In the genomic region with DNA sequence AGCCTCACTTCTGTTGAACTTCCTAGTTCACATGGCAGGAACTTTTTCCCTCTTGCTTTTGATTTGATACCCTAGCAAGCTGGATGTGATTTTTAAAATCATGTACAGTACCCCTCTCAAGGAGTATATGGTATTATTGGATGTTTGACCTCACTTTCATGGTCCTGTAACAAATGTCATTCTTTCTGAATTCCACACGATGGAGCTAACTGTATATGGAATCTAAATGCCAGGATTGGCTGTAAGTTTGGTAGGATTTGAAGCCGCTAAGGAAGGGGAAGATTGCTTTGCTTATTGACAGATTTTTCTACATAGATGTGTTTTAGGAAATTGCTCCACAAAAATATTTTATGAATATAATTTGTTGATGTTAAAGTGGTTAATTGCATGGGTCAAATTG, we compare ENCODE assay signal across 8 cellular contexts. TPM values are rescaled to one million over a fixed set of nuclear protein-coding genes. Genes with fewer than 3 reads are reported as not detected.
DNase-seq lines count a peak whose midpoint lies in the region; ATAC-seq and TF ChIP-seq lines count a peak whose summit lies in the region.

No MANE protein-coding gene starts in this region.

- peak; percentile 33 to 48 (median 40) for TF ChIP-seq CTCF in esophagus muscularis mucosa (IDR thresholded peaks at IDR 0.05)
- TF ChIP-seq CTCF in parathyroid adenoma (IDR thresholded peaks at IDR 0.05), result peak; percentile 33

- H3K4me3 ChIP-seq in esophagus muscularis mucosa (no peak overlapping the region), parathyroid adenoma (ENCODE audit: low read depth, low read length) (no peak overlapping the region)

- H3K79me2 ChIP-seq in parathyroid adenoma, result no peaks in the 10 kb centered on the region

- H3K9me3 ChIP-seq in esophagus muscularis mucosa (no peaks in the 10 kb centered on the region), parathyroid adenoma (ENCODE audit: control insufficient read depth, low read length) (no peaks in the 10 kb centered on the region)

- H3K27ac ChIP-seq in esophagus muscularis mucosa (replicated peaks in 1 of 4) (no peak overlapping the region), parathyroid adenoma (no peak overlapping the region)

- no peaks in the 10 kb centered on the region for H3K27me3 ChIP-seq in esophagus muscularis mucosa
- H3K27me3 ChIP-seq in parathyroid adenoma (ENCODE audit: control insufficient read depth, insufficient read depth, low read length), result no peaks in the 10 kb centered on the region

- intact Hi-C loops in esophagus muscularis mucosa (cut with DNase I), result loop anchor here (10.0 kb wide), 1 partner anchor 731 kb away; no protein-coding TSS in a partner anchor

- DNase-seq in SIG-M5 treated with dmso at 0.1 percent for 504 hours (lab: John Stamatoyannopoulos, UW; ENCODE audit: unreplicated experiment) (peak; percentile 66), SIG-M5 (lab: John Stamatoyannopoulos, UW) (no peak), NOMO-1 treated with DMSO at 0.1 percent for 48 hours (lab: John Stamatoyannopoulos, UW; ENCODE audit: unreplicated experiment) (peak; percentile 20), esophagus muscularis mucosa (ENCODE audit: extremely low spot score) (no peak)
- no peak for DNase-seq in stimulated activated CD4-positive, alpha-beta T cell treated with anti-CD3 and anti-CD28 coated beads, Interleukin-2, amount 100 ng/mL, for 24 hours
- no peak for DNase-seq in activated naive CD4-positive, alpha-beta T cell treated with anti-CD3 and anti-CD28 coated beads, Interleukin-2, amount 50 U/mL, for 16 hours

- H3K4me2 ChIP-seq in parathyroid adenoma (ENCODE audit: low read length), result no peak overlapping the region

- no peak overlapping the region for H3K9ac ChIP-seq in parathyroid adenoma

- H3K36me3 ChIP-seq in esophagus muscularis mucosa (peaks cover 0 to 28% (median 7%) of the 10 kb centered on the region in 4 donors), parathyroid adenoma (ENCODE audit: control insufficient read depth, insufficient read depth, low read length) (no peaks in the 10 kb centered on the region)

- ATAC-seq in GM18861 (IDR thresholded peaks at IDR 0.05; ENCODE audit: unreplicated experiment), result no peak

- TF ChIP-seq POLR2A in esophagus muscularis mucosa (IDR thresholded peaks at IDR 0.05; ENCODE audit: low read depth), result no peak

- no peak for TF ChIP-seq EP300 in esophagus muscularis mucosa (IDR thresholded peaks at IDR 0.05)

- H3K4me1 ChIP-seq in esophagus muscularis mucosa, result no peaks in the 10 kb centered on the region
- no peaks in the 10 kb centered on the region for H3K4me1 ChIP-seq in parathyroid adenoma

- 23% methylated on average over 2 of the region's 2 CpGs for WGBS in esophagus muscularis mucosa

- H2AFZ ChIP-seq in parathyroid adenoma, result no peak overlapping the region

RNA-seq across cellular contexts. Expression of a gene that starts 18.3 kb away (rescaled TPM):
- 10 to 100 TPM in 3 of 4 donors, 1 to 10 TPM in 1; 8.3 to 28.1 (median 14.7) TPM for total RNA-seq in esophagus muscularis mucosa

RNA-seq across cellular contexts. Expression of a gene that starts 18.4 kb away (rescaled TPM):
- total RNA-seq in esophagus muscularis mucosa, result 1 to 10 TPM; 3.5 to 7.5 (median 4.3) TPM

Comparison
In these comparisons a context has a peak if more than half of its experiments do, and no peak if none do; other contexts are left out.
1. DNase-seq: peak in SIG-M5 treated with dmso at 0.1 percent for 504 hours (single experiment) and NOMO-1 treated with DMSO at 0.1 percent for 48 hours (single experiment); none in SIG-M5 (single experiment), esophagus muscularis mucosa (single experiment), stimulated activated CD4-positive, alpha-beta T cell treated with anti-CD3 and anti-CD28 coated beads, Interleukin-2, amount 100 ng/mL, for 24 hours (0 of 2) and activated naive CD4-positive, alpha-beta T cell treated with anti-CD3 and anti-CD28 coated beads, Interleukin-2, amount 50 U/mL, for 16 hours (single experiment).